In the genomic region with DNA sequence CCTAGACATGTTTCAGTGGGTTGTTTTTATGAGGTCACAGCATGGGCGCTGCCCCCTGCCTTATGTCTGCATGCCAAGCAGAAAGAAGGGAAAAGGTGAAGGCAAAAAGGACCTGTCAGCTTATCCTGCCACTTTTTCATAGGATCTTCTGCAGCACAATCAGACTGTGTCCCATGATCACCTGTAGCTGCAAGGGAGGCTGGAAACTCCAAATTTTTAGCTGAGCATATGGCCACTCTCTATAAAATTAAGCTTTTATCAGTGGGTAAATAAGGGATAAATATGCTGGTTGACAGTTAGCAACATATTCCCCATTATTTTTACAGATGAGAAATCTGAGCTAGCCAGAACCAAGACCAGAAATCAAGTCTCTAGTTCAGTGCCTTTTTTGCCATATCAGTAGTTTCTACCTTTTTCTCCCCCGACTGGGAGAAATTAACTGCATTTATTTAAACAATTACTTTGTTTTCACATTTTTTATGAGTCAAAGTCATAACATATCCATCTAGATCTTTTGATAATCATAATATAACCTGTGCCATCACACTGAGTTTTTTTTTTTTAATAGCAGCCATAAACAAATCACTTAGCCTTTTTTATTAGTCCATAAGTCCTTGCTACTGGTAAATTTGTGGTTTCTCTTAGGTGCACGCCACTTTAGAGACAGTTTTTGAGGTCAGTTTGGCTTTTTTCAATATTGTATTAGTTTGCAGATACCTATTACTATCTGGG, we compare ENCODE assay signal across 22 cellular contexts.
"Had no signal": no experiment of that assay in that cellular context is flagged by ENCODE, and none has a peak within 500 bp of the region (broad histone marks: within the 10 kb centered on the region; RNA-seq: fewer than 3 reads in every experiment).

No MANE protein-coding gene starts in this region.

- ATAC-seq: activated CD4-positive, CD25-positive, alpha-beta regulatory T cell treated with anti-CD3 and anti-CD28 coated beads, Interleukin-2, amount 50 U/mL, for 24 hours; activated CD8-positive, alpha-beta T cell treated with anti-CD3 and anti-CD28 coated beads for 36 hours; activated T-cell treated with anti-CD3 and anti-CD28 coated beads, Interleukin-2, amount 50 U/mL, for 72 hours had no signal

- H3K9me3 ChIP-seq: SK-N-SH had no signal

- H3K4me3 Mint-ChIP-seq: activated CD8-positive, alpha-beta T cell treated with anti-CD3 and anti-CD28 coated beads for 36 hours; activated naive CD4-positive, alpha-beta T cell treated with anti-CD3 and anti-CD28 coated beads, Interleukin-2, amount 50 U/mL, for 24 hours; activated T-cell treated with anti-CD3 and anti-CD28 coated beads, Interleukin-2, amount 50 U/mL, for 72 hours; brain had no signal

- H3K27ac Mint-ChIP-seq: activated CD8-positive, alpha-beta T cell treated with anti-CD3 and anti-CD28 coated beads for 36 hours; activated naive CD4-positive, alpha-beta T cell treated with anti-CD3 and anti-CD28 coated beads, Interleukin-2, amount 50 U/mL, for 24 hours; activated T-cell treated with anti-CD3 and anti-CD28 coated beads, Interleukin-2, amount 50 U/mL, for 72 hours had no signal

- H3K9me3 Mint-ChIP-seq: activated CD8-positive, alpha-beta T cell treated with anti-CD3 and anti-CD28 coated beads for 36 hours; activated naive CD4-positive, alpha-beta T cell treated with anti-CD3 and anti-CD28 coated beads, Interleukin-2, amount 50 U/mL, for 24 hours; activated T-cell treated with anti-CD3 and anti-CD28 coated beads, Interleukin-2, amount 50 U/mL, for 72 hours had no signal

- H3K27me3 ChIP-seq: Peyer's patch, SJCRH30 had no signal

- H3K4me3 ChIP-seq: Peyer's patch, SJCRH30 had no signal

- H3K4me1 ChIP-seq: Peyer's patch had no signal

- H3K27me3 Mint-ChIP-seq: activated CD8-positive, alpha-beta T cell treated with anti-CD3 and anti-CD28 coated beads for 36 hours; activated naive CD4-positive, alpha-beta T cell treated with anti-CD3 and anti-CD28 coated beads, Interleukin-2, amount 50 U/mL, for 24 hours had no signal

- H3K9ac ChIP-seq: KMS-11, SK-N-SH had no signal

- H3K36me3 ChIP-seq: Peyer's patch, WERI-Rb-1 had no signal

- DNase-seq: activated CD4-positive, alpha-beta T cell treated with anti-CD3 and anti-CD28 coated beads for 4 hours; activated CD8-positive, alpha-beta memory T cell treated with anti-CD3 and anti-CD28 coated beads, Interleukin-2, amount 50 U/mL, for 4 hours; activated CD8-positive, alpha-beta T cell treated with anti-CD3 and anti-CD28 coated beads for 36 hours; activated T-cell treated with anti-CD3 and anti-CD28 coated beads, Interleukin-2, amount 50 U/mL, for 72 hours; amniotic stem cell; NCI-H1092; NCI-H1417 treated with DMSO at 0.1 percent for 48 hours; NCI-H1694; NCI-H2029; NCI-H510A treated with DMSO at 0.1 percent for 48 hours; NK-92 treated with Interleukin-12 subunit alpha and Interleukin-12 subunit beta, amount 100 ng/mL, for 24 hours; Peyer's patch; Right ventricle myocardium superior; SJCRH30; SK-N-SH; T-helper 1 cell; WERI-Rb-1 had no signal

- H3K27ac ChIP-seq: KMS-11, Peyer's patch, RWPE1, SJCRH30, WERI-Rb-1 had no signal
